Comparison of ENCODE assay signal across 1 cellular context in the genomic region with DNA sequence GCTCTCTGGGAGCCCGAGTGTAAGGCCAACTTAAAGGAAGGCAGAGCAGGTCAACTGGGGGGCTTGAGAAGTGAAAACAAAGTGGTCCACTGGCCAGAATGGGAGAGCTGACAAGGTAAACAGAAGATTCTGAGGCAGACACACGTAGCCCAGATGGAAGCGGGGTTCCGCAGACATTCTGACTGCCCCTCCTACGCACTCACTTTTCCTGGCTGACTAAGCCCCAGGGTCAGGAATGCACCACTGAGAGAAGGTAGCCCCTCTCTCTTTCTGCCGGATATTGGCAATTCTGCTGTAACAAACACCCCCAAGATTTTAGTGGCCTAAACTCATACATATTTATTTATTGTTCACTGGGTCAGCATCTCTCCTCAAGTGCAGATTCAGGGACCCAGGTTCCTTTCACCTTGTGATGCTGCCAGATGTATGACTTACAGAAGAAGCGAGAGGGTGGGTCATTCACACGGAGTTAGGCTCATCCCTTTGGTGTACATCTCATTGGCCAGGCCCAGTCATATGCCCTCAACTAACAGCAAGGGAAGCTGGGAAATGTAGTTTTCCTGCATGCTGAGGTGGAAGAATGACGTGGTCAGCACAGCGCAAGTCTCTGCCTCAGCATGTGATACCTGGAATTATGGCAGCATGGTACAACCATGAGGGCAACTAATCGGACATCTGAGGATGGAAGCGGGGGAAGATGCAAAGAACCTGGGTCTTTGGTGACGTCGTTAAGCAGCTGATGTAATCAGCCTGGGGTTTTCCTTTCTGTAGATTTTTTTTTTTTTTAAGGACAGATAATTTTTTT.
TF ChIP-seq lines count a peak whose summit lies in the region.

No MANE protein-coding gene starts in this region.

TF ChIP-seq in HEK293, 187 proteins besides CTCF, POLR2A, EP300 and RAD21 (continued from another document and continues in another):
- TF ChIP-seq, protein P1, sequence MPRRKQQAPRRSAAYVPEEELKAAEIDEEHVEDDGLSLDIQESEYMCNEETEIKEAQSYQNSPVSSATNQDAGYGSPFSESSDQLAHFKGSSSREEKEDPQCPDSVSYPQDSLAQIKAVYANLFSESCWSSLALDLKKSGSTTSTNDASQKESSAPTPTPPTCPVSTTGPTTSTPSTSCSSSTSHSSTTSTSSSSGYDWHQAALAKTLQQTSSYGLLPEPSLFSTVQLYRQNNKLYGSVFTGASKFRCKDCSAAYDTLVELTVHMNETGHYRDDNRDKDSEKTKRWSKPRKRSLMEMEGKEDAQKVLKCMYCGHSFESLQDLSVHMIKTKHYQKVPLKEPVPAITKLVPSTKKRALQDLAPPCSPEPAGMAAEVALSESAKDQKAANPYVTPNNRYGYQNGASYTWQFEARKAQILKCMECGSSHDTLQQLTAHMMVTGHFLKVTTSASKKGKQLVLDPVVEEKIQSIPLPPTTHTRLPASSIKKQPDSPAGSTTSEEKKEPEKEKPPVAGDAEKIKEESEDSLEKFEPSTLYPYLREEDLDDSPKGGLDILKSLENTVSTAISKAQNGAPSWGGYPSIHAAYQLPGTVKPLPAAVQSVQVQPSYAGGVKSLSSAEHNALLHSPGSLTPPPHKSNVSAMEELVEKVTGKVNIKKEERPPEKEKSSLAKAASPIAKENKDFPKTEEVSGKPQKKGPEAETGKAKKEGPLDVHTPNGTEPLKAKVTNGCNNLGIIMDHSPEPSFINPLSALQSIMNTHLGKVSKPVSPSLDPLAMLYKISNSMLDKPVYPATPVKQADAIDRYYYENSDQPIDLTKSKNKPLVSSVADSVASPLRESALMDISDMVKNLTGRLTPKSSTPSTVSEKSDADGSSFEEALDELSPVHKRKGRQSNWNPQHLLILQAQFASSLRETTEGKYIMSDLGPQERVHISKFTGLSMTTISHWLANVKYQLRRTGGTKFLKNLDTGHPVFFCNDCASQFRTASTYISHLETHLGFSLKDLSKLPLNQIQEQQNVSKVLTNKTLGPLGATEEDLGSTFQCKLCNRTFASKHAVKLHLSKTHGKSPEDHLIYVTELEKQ (tag by site-specific recombination; IDR thresholded peaks at IDR 0.05; ENCODE audit: borderline replicate concordance), result no peak
- TF ChIP-seq, protein P2, sequence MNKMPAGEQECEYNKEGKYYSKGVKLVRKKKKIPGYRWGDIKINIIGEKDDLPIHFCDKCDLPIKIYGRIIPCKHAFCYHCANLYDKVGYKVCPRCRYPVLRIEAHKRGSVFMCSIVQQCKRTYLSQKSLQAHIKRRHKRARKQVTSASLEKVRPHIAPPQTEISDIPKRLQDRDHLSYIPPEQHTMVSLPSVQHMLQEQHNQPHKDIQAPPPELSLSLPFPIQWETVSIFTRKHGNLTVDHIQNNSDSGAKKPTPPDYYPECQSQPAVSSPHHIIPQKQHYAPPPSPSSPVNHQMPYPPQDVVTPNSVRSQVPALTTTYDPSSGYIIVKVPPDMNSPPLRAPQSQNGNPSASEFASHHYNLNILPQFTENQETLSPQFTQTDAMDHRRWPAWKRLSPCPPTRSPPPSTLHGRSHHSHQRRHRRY (tag by site-specific recombination; IDR thresholded peaks at IDR 0.05), result no peak
- TF ChIP-seq ZNF776 (tag by site-specific recombination; IDR thresholded peaks at IDR 0.05; ENCODE audit: borderline replicate concordance) (no peak), FEZF1 (tag by site-specific recombination; IDR thresholded peaks at IDR 0.05) (no peak), ZNF174 (tag by site-specific recombination; IDR thresholded peaks at IDR 0.05) (no peak), ZNF529 (tag by site-specific recombination; IDR thresholded peaks at IDR 0.05; ENCODE audit: insufficient replicate concordance) (no peak), GLI2 (tag by site-specific recombination; IDR thresholded peaks at IDR 0.05; ENCODE audit: borderline replicate concordance, low read depth) (no peak), ZNF433 (tag by site-specific recombination; IDR thresholded peaks at IDR 0.05; ENCODE audit: low read depth) (no peak), ZNF514 (tag by site-specific recombination; IDR thresholded peaks at IDR 0.05) (no peak), ZXDB (tag by site-specific recombination; IDR thresholded peaks at IDR 0.05) (0 out of 2 replicates have a peak, but pooled peaks have one; percentile 43), ZNF629 (tag by site-specific recombination; IDR thresholded peaks at IDR 0.05) (peak; percentile 54; the same call in 1 of the 2 replicates), ZSCAN23 (tag by site-specific recombination; IDR thresholded peaks at IDR 0.05) (no peak), ZNF239 (tag by site-specific recombination; IDR thresholded peaks at IDR 0.05) (no peak), ZNF707 (tag by site-specific recombination; IDR thresholded peaks at IDR 0.05) (no peak), ZNF302 (tag by site-specific recombination; IDR thresholded peaks at IDR 0.05; ENCODE audit: low read depth) (no peak), GLIS1 (tag by site-specific recombination; IDR thresholded peaks at IDR 0.05) (no peak), ZNF140 (tag by site-specific recombination; IDR thresholded peaks at IDR 0.05) (no peak), ZBTB21 (tag by site-specific recombination; IDR thresholded peaks at IDR 0.05) (peak; percentile 93), ZNF2 (tag by site-specific recombination; IDR thresholded peaks at IDR 0.05) (no peak), ZNF785 (tag by site-specific recombination; IDR thresholded peaks at IDR 0.05) (no peak), ZBTB48 (tag by site-specific recombination; IDR thresholded peaks at IDR 0.05) (no peak), ZSCAN16 (tag by site-specific recombination; IDR thresholded peaks at IDR 0.05) (no peak), KLF16 (tag by site-specific recombination; IDR thresholded peaks at IDR 0.05) (peak; percentile 46; the same call in 1 of the 2 replicates), ZIC2 (tag by site-specific recombination; IDR thresholded peaks at IDR 0.05) (0 out of 2 replicates have a peak, but pooled peaks have one; percentile 16), ZNF214 (tag by site-specific recombination; IDR thresholded peaks at IDR 0.05; ENCODE audit: borderline replicate concordance) (no peak), ZNF747 (tag by site-specific recombination; IDR thresholded peaks at IDR 0.05) (no peak), ZNF16 (tag by site-specific recombination; IDR thresholded peaks at IDR 0.05; ENCODE audit: low read depth) (no peak), ZBTB8A (tag by site-specific recombination; IDR thresholded peaks at IDR 0.05) (no peak), SALL2 (tag by site-specific recombination; IDR thresholded peaks at IDR 0.05; ENCODE audit: borderline replicate concordance) (no peak), ZNF175 (tag by site-specific recombination; IDR thresholded peaks at IDR 0.05) (no peak), RBAK (tag by site-specific recombination; IDR thresholded peaks at IDR 0.05) (no peak), ZNF274 (IDR thresholded peaks at IDR 0.05; ENCODE audit: low read length) (no peak), ZNF274 (tag by site-specific recombination; IDR thresholded peaks at IDR 0.05; ENCODE audit: borderline replicate concordance) (no peak), ZNF530 (tag by site-specific recombination; IDR thresholded peaks at IDR 0.05; ENCODE audit: low read depth) (no peak), ZNF664 (tag by site-specific recombination; IDR thresholded peaks at IDR 0.05) (no peak), ZNF610 (tag by site-specific recombination; IDR thresholded peaks at IDR 0.05; ENCODE audit: borderline replicate concordance) (no peak), ZNF624 (tag by site-specific recombination; IDR thresholded peaks at IDR 0.05) (no peak), ZFHX2 (tag by site-specific recombination; conservative IDR thresholded peaks at IDR 0.05) (no peak), ZNF658 (tag by site-specific recombination; IDR thresholded peaks at IDR 0.05) (no peak), ZNF561 (tag by site-specific recombination; IDR thresholded peaks at IDR 0.05; ENCODE audit: borderline replicate concordance) (no peak), ZNF169 (tag by site-specific recombination; IDR thresholded peaks at IDR 0.05) (no peak)
- TF ChIP-seq, protein P3, sequence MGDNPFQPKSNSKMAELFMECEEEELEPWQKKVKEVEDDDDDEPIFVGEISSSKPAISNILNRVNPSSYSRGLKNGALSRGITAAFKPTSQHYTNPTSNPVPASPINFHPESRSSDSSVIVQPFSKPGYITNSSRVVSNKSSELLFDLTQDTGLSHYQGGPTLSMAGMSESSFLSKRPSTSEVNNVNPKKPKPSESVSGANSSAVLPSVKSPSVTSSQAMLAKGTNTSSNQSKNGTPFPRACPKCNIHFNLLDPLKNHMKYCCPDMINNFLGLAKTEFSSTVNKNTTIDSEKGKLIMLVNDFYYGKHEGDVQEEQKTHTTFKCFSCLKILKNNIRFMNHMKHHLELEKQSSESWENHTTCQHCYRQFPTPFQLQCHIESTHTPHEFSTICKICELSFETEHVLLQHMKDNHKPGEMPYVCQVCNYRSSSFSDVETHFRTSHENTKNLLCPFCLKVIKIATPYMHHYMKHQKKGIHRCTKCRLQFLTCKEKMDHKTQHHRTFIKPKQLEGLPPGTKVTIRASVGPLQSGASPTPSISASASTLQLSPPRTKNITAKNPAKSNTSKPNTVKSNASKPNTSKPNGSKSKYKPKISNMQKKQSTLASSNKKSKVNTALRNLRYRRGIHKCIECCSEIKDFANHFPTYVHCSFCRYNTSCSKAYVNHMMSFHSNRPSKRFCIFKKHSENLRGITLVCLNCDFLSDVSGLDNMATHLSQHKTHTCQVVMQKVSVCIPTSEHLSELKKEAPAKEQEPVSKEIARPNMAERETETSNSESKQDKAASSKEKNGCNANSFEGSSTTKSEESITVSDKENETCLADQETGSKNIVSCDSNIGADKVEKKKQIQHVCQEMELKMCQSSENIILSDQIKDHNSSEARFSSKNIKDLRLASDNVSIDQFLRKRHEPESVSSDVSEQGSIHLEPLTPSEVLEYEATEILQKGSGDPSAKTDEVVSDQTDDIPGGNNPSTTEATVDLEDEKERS (tag by site-specific recombination; IDR thresholded peaks at IDR 0.05), result no peak
- TF ChIP-seq, protein P4, sequence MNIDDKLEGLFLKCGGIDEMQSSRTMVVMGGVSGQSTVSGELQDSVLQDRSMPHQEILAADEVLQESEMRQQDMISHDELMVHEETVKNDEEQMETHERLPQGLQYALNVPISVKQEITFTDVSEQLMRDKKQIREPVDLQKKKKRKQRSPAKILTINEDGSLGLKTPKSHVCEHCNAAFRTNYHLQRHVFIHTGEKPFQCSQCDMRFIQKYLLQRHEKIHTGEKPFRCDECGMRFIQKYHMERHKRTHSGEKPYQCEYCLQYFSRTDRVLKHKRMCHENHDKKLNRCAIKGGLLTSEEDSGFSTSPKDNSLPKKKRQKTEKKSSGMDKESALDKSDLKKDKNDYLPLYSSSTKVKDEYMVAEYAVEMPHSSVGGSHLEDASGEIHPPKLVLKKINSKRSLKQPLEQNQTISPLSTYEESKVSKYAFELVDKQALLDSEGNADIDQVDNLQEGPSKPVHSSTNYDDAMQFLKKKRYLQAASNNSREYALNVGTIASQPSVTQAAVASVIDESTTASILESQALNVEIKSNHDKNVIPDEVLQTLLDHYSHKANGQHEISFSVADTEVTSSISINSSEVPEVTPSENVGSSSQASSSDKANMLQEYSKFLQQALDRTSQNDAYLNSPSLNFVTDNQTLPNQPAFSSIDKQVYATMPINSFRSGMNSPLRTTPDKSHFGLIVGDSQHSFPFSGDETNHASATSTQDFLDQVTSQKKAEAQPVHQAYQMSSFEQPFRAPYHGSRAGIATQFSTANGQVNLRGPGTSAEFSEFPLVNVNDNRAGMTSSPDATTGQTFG (tag by site-specific recombination; IDR thresholded peaks at IDR 0.05; ENCODE audit: borderline replicate concordance), result no peak
- TF ChIP-seq, protein P5, sequence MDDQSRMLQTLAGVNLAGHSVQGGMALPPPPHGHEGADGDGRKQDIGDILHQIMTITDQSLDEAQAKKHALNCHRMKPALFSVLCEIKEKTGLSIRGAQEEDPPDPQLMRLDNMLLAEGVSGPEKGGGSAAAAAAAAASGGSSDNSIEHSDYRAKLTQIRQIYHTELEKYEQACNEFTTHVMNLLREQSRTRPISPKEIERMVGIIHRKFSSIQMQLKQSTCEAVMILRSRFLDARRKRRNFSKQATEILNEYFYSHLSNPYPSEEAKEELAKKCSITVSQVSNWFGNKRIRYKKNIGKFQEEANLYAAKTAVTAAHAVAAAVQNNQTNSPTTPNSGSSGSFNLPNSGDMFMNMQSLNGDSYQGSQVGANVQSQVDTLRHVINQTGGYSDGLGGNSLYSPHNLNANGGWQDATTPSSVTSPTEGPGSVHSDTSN (CRISPR knock-in tag; IDR thresholded peaks at IDR 0.05), result no peak
- TF ChIP-seq, protein P6, sequence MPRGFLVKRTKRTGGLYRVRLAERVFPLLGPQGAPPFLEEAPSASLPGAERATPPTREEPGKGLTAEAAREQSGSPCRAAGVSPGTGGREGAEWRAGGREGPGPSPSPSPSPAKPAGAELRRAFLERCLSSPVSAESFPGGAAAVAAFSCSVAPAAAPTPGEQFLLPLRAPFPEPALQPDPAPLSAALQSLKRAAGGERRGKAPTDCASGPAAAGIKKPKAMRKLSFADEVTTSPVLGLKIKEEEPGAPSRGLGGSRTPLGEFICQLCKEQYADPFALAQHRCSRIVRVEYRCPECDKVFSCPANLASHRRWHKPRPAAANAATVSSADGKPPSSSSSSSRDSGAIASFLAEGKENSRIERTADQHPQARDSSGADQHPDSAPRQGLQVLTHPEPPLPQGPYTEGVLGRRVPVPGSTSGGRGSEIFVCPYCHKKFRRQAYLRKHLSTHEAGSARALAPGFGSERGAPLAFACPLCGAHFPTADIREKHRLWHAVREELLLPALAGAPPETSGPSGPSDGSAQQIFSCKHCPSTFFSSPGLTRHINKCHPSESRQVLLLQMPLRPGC (tag by site-specific recombination; IDR thresholded peaks at IDR 0.05), result no peak
- TF ChIP-seq, protein P7, sequence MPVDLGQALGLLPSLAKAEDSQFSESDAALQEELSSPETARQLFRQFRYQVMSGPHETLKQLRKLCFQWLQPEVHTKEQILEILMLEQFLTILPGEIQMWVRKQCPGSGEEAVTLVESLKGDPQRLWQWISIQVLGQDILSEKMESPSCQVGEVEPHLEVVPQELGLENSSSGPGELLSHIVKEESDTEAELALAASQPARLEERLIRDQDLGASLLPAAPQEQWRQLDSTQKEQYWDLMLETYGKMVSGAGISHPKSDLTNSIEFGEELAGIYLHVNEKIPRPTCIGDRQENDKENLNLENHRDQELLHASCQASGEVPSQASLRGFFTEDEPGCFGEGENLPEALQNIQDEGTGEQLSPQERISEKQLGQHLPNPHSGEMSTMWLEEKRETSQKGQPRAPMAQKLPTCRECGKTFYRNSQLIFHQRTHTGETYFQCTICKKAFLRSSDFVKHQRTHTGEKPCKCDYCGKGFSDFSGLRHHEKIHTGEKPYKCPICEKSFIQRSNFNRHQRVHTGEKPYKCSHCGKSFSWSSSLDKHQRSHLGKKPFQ (tag by site-specific recombination; IDR thresholded peaks at IDR 0.05), result no peak
- TF ChIP-seq, protein P8, sequence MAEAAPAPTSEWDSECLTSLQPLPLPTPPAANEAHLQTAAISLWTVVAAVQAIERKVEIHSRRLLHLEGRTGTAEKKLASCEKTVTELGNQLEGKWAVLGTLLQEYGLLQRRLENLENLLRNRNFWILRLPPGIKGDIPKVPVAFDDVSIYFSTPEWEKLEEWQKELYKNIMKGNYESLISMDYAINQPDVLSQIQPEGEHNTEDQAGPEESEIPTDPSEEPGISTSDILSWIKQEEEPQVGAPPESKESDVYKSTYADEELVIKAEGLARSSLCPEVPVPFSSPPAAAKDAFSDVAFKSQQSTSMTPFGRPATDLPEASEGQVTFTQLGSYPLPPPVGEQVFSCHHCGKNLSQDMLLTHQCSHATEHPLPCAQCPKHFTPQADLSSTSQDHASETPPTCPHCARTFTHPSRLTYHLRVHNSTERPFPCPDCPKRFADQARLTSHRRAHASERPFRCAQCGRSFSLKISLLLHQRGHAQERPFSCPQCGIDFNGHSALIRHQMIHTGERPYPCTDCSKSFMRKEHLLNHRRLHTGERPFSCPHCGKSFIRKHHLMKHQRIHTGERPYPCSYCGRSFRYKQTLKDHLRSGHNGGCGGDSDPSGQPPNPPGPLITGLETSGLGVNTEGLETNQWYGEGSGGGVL (tag by site-specific recombination; IDR thresholded peaks at IDR 0.05), result no peak
